Comparison of ENCODE assay signal across 8 cellular contexts in genomic region chr7:44798649-44799275, GRCh38. TPM values are rescaled to one million over a fixed set of nuclear protein-coding genes. Genes with fewer than 3 reads are reported as not detected.
DNase-seq lines count a peak whose midpoint lies in the region; ATAC-seq, FAIRE-seq and TF ChIP-seq lines count a peak whose summit lies in the region.

No MANE protein-coding gene starts in this region.

- peak overlapping the region; percentile 29 for H3K9ac ChIP-seq in HUES6 (ENCODE audit: low read length)
- peak overlapping the region; percentile 100 for H3K9ac ChIP-seq in GM12878 (ENCODE audit: control insufficient read depth, insufficient read depth, low read length)
- peak overlapping the region; percentile 50 for H3K9ac ChIP-seq in mesendoderm (ENCODE audit: low read length)

- 0% methylated on average over 2 of the region's 2 CpGs for WGBS in GM12878 (ENCODE audit: insufficient coverage, insufficient replicate concordance, low lambda C conversion rate, missing lambda C conversion rate)
- WGBS in mesendoderm (ENCODE audit: extremely low coverage, insufficient coverage, low lambda C conversion rate): no CpG with 5 or more reads among the region's 2 CpGs

- H3K36me3 ChIP-seq in ACC112 (ENCODE audit: insufficient read depth, low read length) (peaks cover 43% of the 10 kb centered on the region), HUES6 (ENCODE audit: control insufficient read depth, insufficient read depth, low read length) (peaks cover 63% of the 10 kb centered on the region), GM12878 (ENCODE audit: control insufficient read depth in 2 of 2, insufficient read depth in 2 of 2, low read length in 1 of 2) (peaks cover 11 to 43% of the 10 kb centered on the region in 2 experiments), mesendoderm (ENCODE audit: control insufficient read depth, insufficient read depth, low read length) (peaks cover 25% of the 10 kb centered on the region)

- no peak overlapping the region for H3K18ac ChIP-seq in mesendoderm (ENCODE audit: low read length)

- H2BK15ac ChIP-seq in mesendoderm (replicated peaks; ENCODE audit: low read depth): no peak overlapping the region

- H3K27ac ChIP-seq in ACC112 (ENCODE audit: low read depth, low read length) (peak overlapping the region; percentile 1), HUES6 (ENCODE audit: low read depth, low read length) (0 out of 2 replicates have a peak overlapping the region, but pooled peaks have one; percentile 59), GM12878 (ENCODE audit: control insufficient read depth, insufficient read depth) (no peak overlapping the region), mesendoderm (ENCODE audit: low read depth, low read length) (no peak overlapping the region)

- peaks cover 46% of the 10 kb centered on the region for H3K79me2 ChIP-seq in ACC112 (ENCODE audit: control insufficient read depth, insufficient read depth, low read length, unreplicated experiment)
- peaks cover 51% of the 10 kb centered on the region for H3K79me2 ChIP-seq in GM12878 (ENCODE audit: control insufficient read depth, insufficient read depth, low read length)
- peaks cover 32% of the 10 kb centered on the region for H3K79me2 ChIP-seq in mesendoderm (ENCODE audit: control insufficient read depth, insufficient read depth, low read length)

- H3K4me2 ChIP-seq in GM12878 (ENCODE audit: control insufficient read depth, insufficient read depth) (peak overlapping the region; percentile 96), mesendoderm (ENCODE audit: low read length) (peak overlapping the region; percentile 28)

- POLR2A ChIA-PET in GM12878 (lab: Charles Lee): interaction anchor here (0.5 to 3.1 kb wide), 17 partner anchors 10 to 226 kb away, joined by 3 to 36 read pairs (median 4); partner anchors contain the start of genes DDX56, H2AZ2 and TMED4

- H3K27me3 ChIP-seq in ACC112 (ENCODE audit: insufficient read depth, low read length): no peaks in the 10 kb centered on the region
- H3K27me3 ChIP-seq in HUES6 (ENCODE audit: control insufficient read depth, insufficient read depth, low read length): no peaks in the 10 kb centered on the region
- no peaks in the 10 kb centered on the region for H3K27me3 ChIP-seq in GM12878 (replicated peaks in 1 of 2; ENCODE audit: control insufficient read depth in 2 of 2, insufficient read depth in 2 of 2, low read length in 1 of 2)
- no peaks in the 10 kb centered on the region for H3K27me3 ChIP-seq in mesendoderm (ENCODE audit: insufficient read depth, low read length, poor library complexity)

- no peak for ATAC-seq in GM12878
- no peak for ATAC-seq in omental fat pad (ENCODE audit: low FRiP score)
- ATAC-seq in HG03139 (IDR thresholded peaks at IDR 0.05; ENCODE audit: unreplicated experiment): no peak
- ATAC-seq in GM21447 (IDR thresholded peaks at IDR 0.05; ENCODE audit: unreplicated experiment): no peak

- H4K5ac ChIP-seq in mesendoderm (ENCODE audit: low read length): no peak overlapping the region

- no peaks in the 10 kb centered on the region for H3K9me3 ChIP-seq in HUES6 (ENCODE audit: control insufficient read depth, insufficient read depth, low read depth, low read length)
- H3K9me3 ChIP-seq in GM12878 (replicated peaks; ENCODE audit: control insufficient read depth, insufficient read depth, low read length): no peaks in the 10 kb centered on the region

- H3K4me1 ChIP-seq in ACC112 (ENCODE audit: control insufficient read depth, insufficient read depth, low read length, unreplicated experiment) (peaks cover 25% of the 10 kb centered on the region), HUES6 (ENCODE audit: control insufficient read depth, insufficient read depth, low read length) (0 out of 2 replicates have a peak, but pooled peaks cover 2% of the 10 kb centered on the region), GM12878 (ENCODE audit: control insufficient read depth, insufficient read depth, low read length) (peaks cover 3% of the 10 kb centered on the region), mesendoderm (ENCODE audit: control insufficient read depth, low read depth, low read length) (peaks cover 3% of the 10 kb centered on the region)

- no peak overlapping the region for H3K23ac ChIP-seq in mesendoderm (ENCODE audit: low read length)

- RAD21 ChIA-PET in GM12878 (lab: Charles Lee; ENCODE audit: unreplicated experiment): interaction anchor here (1.0 to 2.4 kb wide), 10 partner anchors 28 to 338 kb away, joined by 3 to 20 read pairs (median 4); partner anchors contain the start of genes H2AZ2 and OGDH

- SMC1A ChIA-PET in GM12878 (lab: Charles Lee; ENCODE audit: uncharacterized antibody, unreplicated experiment): interaction anchor here (0.7 to 2.1 kb wide), 23 partner anchors 9 to 218 kb away, joined by 3 to 13 read pairs (median 4); partner anchors contain the start of gene OGDH

- no peak overlapping the region for H3K4ac ChIP-seq in mesendoderm (ENCODE audit: low read depth, low read length)

- no peak for FAIRE-seq in GM12878 (lab: Jason Lieb, UNC)

- H3K4me3 ChIP-seq in ACC112 (ENCODE audit: low read depth, low read length) (peak overlapping the region; percentile 86), HUES6 (ENCODE audit: low read depth, low read length) (peak overlapping the region; percentile 85), GM12878 (peak overlapping the region; percentile 96), mesendoderm (ENCODE audit: low read length) (peak overlapping the region; percentile 2)

- TF ChIP-seq RAD21 in GM12878 (IDR thresholded peaks at IDR 0.05; ENCODE audit: insufficient read depth, low read depth, low read length): no peak

- H2BK5ac ChIP-seq in mesendoderm (ENCODE audit: low read length): no peak overlapping the region

- no peak overlapping the region for H2BK120ac ChIP-seq in mesendoderm (ENCODE audit: low read depth, low read length)

- peaks cover 6% of the 10 kb centered on the region for H3K79me1 ChIP-seq in mesendoderm (ENCODE audit: low read length)

- no TSS peak for BruUV-seq in GM12878 (replicated peaks; lab: Mats Ljungman, UMichigan)

- no peak overlapping the region for H2AK5ac ChIP-seq in mesendoderm (ENCODE audit: low read length)

- DNase-seq in GM12878 (ENCODE audit: low read depth, low spot score): no peak
- no peak for DNase-seq in mesendoderm
- DNase-seq in omental fat pad (ENCODE audit: low spot score): no peak
- no peak for DNase-seq in NCI-H1105 treated with DMSO at 0.1 percent for 48 hours (lab: John Stamatoyannopoulos, UW)

- TF ChIP-seq POLR2A in GM12878 (IDR thresholded peaks at IDR 0.05; ENCODE audit: low read depth, low read length): no peak

- TF ChIP-seq EP300 in GM12878 (IDR thresholded peaks at IDR 0.05; ENCODE audit: borderline replicate concordance in 1 of 2, control insufficient read depth in 1 of 2, low read depth in 2 of 2, low read length in 2 of 2): no peak

- intact Hi-C loops in GM12878 (cut with micrococcal nuclease; ENCODE audit: unreplicated experiment): loop anchor here (5.0 kb wide), 2 partner anchors 191 to 216 kb away; partner anchors contain the start of genes OGDH and TMED4

- no peak for TF ChIP-seq CTCF in GM12878 (IDR thresholded peaks at IDR 0.05 in 2 of 3, conservative IDR thresholded peaks at IDR 0.05 in 1 of 3; ENCODE audit: control insufficient read depth in 2 of 3, extremely low read depth in 1 of 3, insufficient read depth in 1 of 3, low read depth in 3 of 3, low read length in 3 of 3)
- TF ChIP-seq CTCF in omental fat pad (IDR thresholded peaks at IDR 0.05): no peak

- peaks cover 7% of the 10 kb centered on the region for H4K20me1 ChIP-seq in GM12878 (ENCODE audit: control insufficient read depth, insufficient read depth)

- peak overlapping the region; percentile 35 for H3K56ac ChIP-seq in mesendoderm (ENCODE audit: low read length)

- H4K8ac ChIP-seq in mesendoderm (ENCODE audit: low read depth, low read length): no peak overlapping the region

- H2AFZ ChIP-seq in ACC112 (ENCODE audit: low read length, unreplicated experiment) (no peak overlapping the region), GM12878 (ENCODE audit: control insufficient read depth, low read depth, low read length) (no peak overlapping the region)

- CTCF ChIA-PET in GM12878 (lab: Yijun Ruan, JAX): interaction anchor here (0.6 to 3.1 kb wide), 16 partner anchors 12 to 718 kb away, joined by 3 to 19 read pairs (median 4); no protein-coding TSS in a partner anchor

- in situ Hi-C loops in GM12878 (cut with MboI): no loop called here

RNA-seq across cellular contexts. Expression of gene PPIA, which starts 2.3 kb away (rescaled TPM):
- total RNA-seq in GM12878 (2013; cell fraction: nucleolus; rRNA removed): 199 and 207 TPM in 2 replicates
- total RNA-seq in GM12878 (2014; rRNA removed) (4,456 and 4,588 TPM in 2 replicates), GM12878 (2014; rRNA removed; fragmentation: Illumina TruSeq; extraction: Trizol) (4,167 and 4,257 TPM in 2 replicates), GM12878 (2021) (2,712 and 2,761 TPM in 2 replicates), omental fat pad (1,000 to 10,000 TPM; 1,060 to 1,801 (median 1,521) TPM)
- 2,354 TPM for polyA plus RNA-seq in GM12878 (2011; ENCODE audit: low read depth)
- polyA plus RNA-seq in GM12878 (2011; rRNA removed) (5,180 and 5,731 TPM in 2 replicates), GM12878 (2014; fragmentation: Illumina TruSeq; extraction: Trizol) (7,982 and 8,071 TPM in 2 replicates), GM12878 (2014; fragmentation: Nextera tagmentation; extraction: Ambion mirVana) (1,000 to 10,000 TPM; 4,393 to 4,550 TPM), GM12878 (2014; rRNA removed) (5,467 and 5,874 TPM in 2 replicates), GM12878 (2016; fragmentation: Nextera tagmentation; extraction: Ambion mirVana) (1,000 to 10,000 TPM; 5,978 to 5,991 TPM)
- polyA plus RNA-seq in GM12878 (2011; cell fraction: cytosol; rRNA removed): 5,694 and 5,820 TPM in 2 replicates
- polyA plus RNA-seq in GM12878 (2011; cell fraction: nucleus; rRNA removed): 2,120 and 2,526 TPM in 2 replicates
- 2,415 and 3,182 TPM in 2 replicates for polyA plus RNA-seq in GM12878 (2012)
- 2,105 and 2,245 TPM in 2 replicates for polyA minus RNA-seq in GM12878 (2011; rRNA and poly(A)+ RNA removed)
- 516 and 593 TPM in 2 replicates for polyA minus RNA-seq in GM12878 (2011; cell fraction: cytosol; rRNA and poly(A)+ RNA removed)
- polyA minus RNA-seq in GM12878 (2011; cell fraction: nucleus; rRNA and poly(A)+ RNA removed): 234 and 319 TPM in 2 replicates
- 3,157 TPM for polyA plus RNA-seq in mesendoderm (2013, experiment 1 of 2)
- polyA plus RNA-seq in mesendoderm (2013, experiment 2 of 2): 3,156 TPM

RNA-seq across cellular contexts. Expression of gene H2AZ2, which starts 49.1 kb away (rescaled TPM):
- 59.9 and 61.4 TPM in 2 replicates for total RNA-seq in GM12878 (2013; cell fraction: nucleolus; rRNA removed)
- total RNA-seq in GM12878 (2014; rRNA removed) (268 and 270 TPM in 2 replicates), GM12878 (2014; rRNA removed; fragmentation: Illumina TruSeq; extraction: Trizol) (166 and 170 TPM in 2 replicates), GM12878 (2021) (212 and 219 TPM in 2 replicates), omental fat pad (100 to 1,000 TPM in 1 of 4 donors, 10 to 100 TPM in 3; 94.1 to 116 (median 97.9) TPM)
- polyA plus RNA-seq in GM12878 (2011; ENCODE audit: low read depth): 183 TPM
- polyA plus RNA-seq in GM12878 (2011; rRNA removed) (285 and 347 TPM in 2 replicates), GM12878 (2014; fragmentation: Illumina TruSeq; extraction: Trizol) (154 and 167 TPM in 2 replicates), GM12878 (2014; fragmentation: Nextera tagmentation; extraction: Ambion mirVana) (100 to 1,000 TPM; 118 to 162 TPM), GM12878 (2014; rRNA removed) (234 and 282 TPM in 2 replicates), GM12878 (2016; fragmentation: Nextera tagmentation; extraction: Ambion mirVana) (100 to 1,000 TPM; 358 to 366 TPM)
- polyA plus RNA-seq in GM12878 (2011; cell fraction: cytosol; rRNA removed): 303 and 308 TPM in 2 replicates
- polyA plus RNA-seq in GM12878 (2011; cell fraction: nucleus; rRNA removed): 78.4 and 86.9 TPM in 2 replicates
- 164 and 168 TPM in 2 replicates for polyA plus RNA-seq in GM12878 (2012)
- polyA minus RNA-seq in GM12878 (2011; rRNA and poly(A)+ RNA removed): 137 and 175 TPM in 2 replicates
- 49.3 and 52.8 TPM in 2 replicates for polyA minus RNA-seq in GM12878 (2011; cell fraction: cytosol; rRNA and poly(A)+ RNA removed)
- polyA minus RNA-seq in GM12878 (2011; cell fraction: nucleus; rRNA and poly(A)+ RNA removed): 13.1 and 19.0 TPM in 2 replicates
- polyA plus RNA-seq in mesendoderm (2013, experiment 1 of 2): 202 TPM
- 200 TPM for polyA plus RNA-seq in mesendoderm (2013, experiment 2 of 2)

RNA-seq across cellular contexts. Expression of gene ZMIZ2, which starts 50.1 kb away (rescaled TPM):
- total RNA-seq in GM12878 (2013; cell fraction: nucleolus; rRNA removed): 287 and 327 TPM in 2 replicates
- total RNA-seq in GM12878 (2014; rRNA removed): 22.4 and 23.9 TPM in 2 replicates
- total RNA-seq in GM12878 (2014; rRNA removed; fragmentation: Illumina TruSeq; extraction: Trizol): 12.6 and 13.4 TPM in 2 replicates
- 127 and 158 TPM in 2 replicates for total RNA-seq in GM12878 (2021)
- 73.8 TPM for polyA plus RNA-seq in GM12878 (2011; ENCODE audit: low read depth)
- 9.9 and 20.5 TPM in 2 replicates for polyA plus RNA-seq in GM12878 (2011; rRNA removed)
- 13.0 and 19.1 TPM in 2 replicates for polyA plus RNA-seq in GM12878 (2011; cell fraction: cytosol; rRNA removed)
- polyA plus RNA-seq in GM12878 (2011; cell fraction: nucleus; rRNA removed): 376 and 416 TPM in 2 replicates
- 90.6 and 196 TPM in 2 replicates for polyA plus RNA-seq in GM12878 (2012)
- 20.0 and 47.0 TPM in 2 replicates for polyA plus RNA-seq in GM12878 (2014; fragmentation: Illumina TruSeq; extraction: Trizol)
- 1 to 10 TPM in 1 of 2 experiments, under 1 TPM in 1; 0.71 to 1.5 TPM for polyA plus RNA-seq in GM12878 (2014; fragmentation: Nextera tagmentation; extraction: Ambion mirVana)
- polyA plus RNA-seq in GM12878 (2014; rRNA removed): 68.1 and 79.0 TPM in 2 replicates
- 1 to 10 TPM; 6.8 to 7.5 TPM for polyA plus RNA-seq in GM12878 (2016; fragmentation: Nextera tagmentation; extraction: Ambion mirVana)
- polyA minus RNA-seq in GM12878 (2011; rRNA and poly(A)+ RNA removed): 28.2 and 51.1 TPM in 2 replicates
- 16.3 and 17.5 TPM in 2 replicates for polyA minus RNA-seq in GM12878 (2011; cell fraction: cytosol; rRNA and poly(A)+ RNA removed)
- 87.9 and 145 TPM in 2 replicates for polyA minus RNA-seq in GM12878 (2011; cell fraction: nucleus; rRNA and poly(A)+ RNA removed)
- 33.4 TPM for polyA plus RNA-seq in mesendoderm (2013, experiment 1 of 2)
- 34.8 TPM for polyA plus RNA-seq in mesendoderm (2013, experiment 2 of 2)
- total RNA-seq in omental fat pad: 10 to 100 TPM; 13.5 to 26.3 (median 15.3) TPM

Comparison
In these comparisons a context has a peak if more than half of its experiments do, and no peak if none do; other contexts are left out.
1. H3K27ac ChIP-seq: peak in ACC112 (single experiment) and HUES6 (single experiment); none in GM12878 (single experiment) and mesendoderm (single experiment).
2. H3K4me3 ChIP-seq: peak in every context shown above with its lines; median percentile 96 in GM12878; 86 in ACC112; 85 in HUES6; 2 in mesendoderm.
3. H3K9ac ChIP-seq: peak in every context shown above with its lines; median percentile 100 in GM12878; 50 in mesendoderm; 29 in HUES6.